9 cellular contexts compared by ENCODE assay signal in the genomic region with DNA sequence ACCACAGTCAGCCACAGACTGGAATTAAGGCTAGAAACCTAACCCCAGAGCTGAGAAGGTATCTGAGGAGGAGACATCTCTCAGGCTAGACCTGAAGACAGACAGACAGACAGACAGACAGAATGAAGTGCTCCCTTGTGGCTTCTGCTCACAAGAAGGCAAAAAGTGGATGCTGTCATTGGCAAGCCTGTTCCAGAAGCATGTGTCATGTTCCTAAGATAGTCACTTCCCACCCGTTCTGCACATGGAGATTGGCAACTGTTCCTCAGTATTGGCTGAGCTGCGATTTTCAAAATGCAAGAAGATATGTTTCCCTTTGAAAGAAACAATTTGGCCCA.
DNase-seq lines count a peak whose midpoint lies in the region; ATAC-seq and TF ChIP-seq lines count a peak whose summit lies in the region.
"Had no signal": no experiment of that assay in that cellular context is flagged by ENCODE, and none has a peak within 500 bp of the region (broad histone marks: within the 10 kb centered on the region; RNA-seq: fewer than 3 reads in every experiment).

No MANE protein-coding gene starts in this region.

- H3K4me1 ChIP-seq in mesenchymal stem cell (ENCODE audit: control insufficient read depth, insufficient read depth, low read depth, low read length) = peaks cover 12% of the 10 kb centered on the region

- peak overlapping the region; percentile 55 for H3K27ac ChIP-seq in mesenchymal stem cell (ENCODE audit: low read length, poor library complexity, severe bottlenecking)

- H4K91ac ChIP-seq in mesenchymal stem cell (ENCODE audit: low read length) = no peak overlapping the region

- H3K9me3 ChIP-seq in MG63 = no peaks in the 10 kb centered on the region
- H3K9me3 ChIP-seq in mesenchymal stem cell (ENCODE audit: control insufficient read depth, low read length) = no peaks in the 10 kb centered on the region

- no peak overlapping the region for H2BK15ac ChIP-seq in mesenchymal stem cell (ENCODE audit: low read depth, poor library complexity, severe bottlenecking)

- H3K14ac ChIP-seq in mesenchymal stem cell (ENCODE audit: low read length in 2 of 2) = no peak overlapping the region

- peaks cover 5% of the 10 kb centered on the region for H3K79me1 ChIP-seq in mesenchymal stem cell (replicated peaks; ENCODE audit: low read length, poor library complexity, severe bottlenecking)

- TF ChIP-seq CTCF in epithelial cell of esophagus (IDR thresholded peaks at IDR 0.05; ENCODE audit: insufficient read depth, low read depth, low read length, missing control alignments) = no peak

- no peak overlapping the region for H3K4me3 ChIP-seq in MG63
- no peak overlapping the region for H3K4me3 ChIP-seq in epithelial cell of esophagus (ENCODE audit: low read length)
- peak overlapping the region in 1 of 2 experiments; percentile 6 for H3K4me3 ChIP-seq in mesenchymal stem cell (ENCODE audit: insufficient read depth in 1 of 2, low read depth in 1 of 2, low read length in 2 of 2)

- H2BK12ac ChIP-seq in mesenchymal stem cell (ENCODE audit: low read length in 2 of 2) = no peak overlapping the region

- H3K23ac ChIP-seq in mesenchymal stem cell (ENCODE audit: low read length in 2 of 2) = no peak overlapping the region

- WGBS in mesenchymal stem cell = 84% methylated on average over 2 of the region's 2 CpGs

- no peak overlapping the region for H2BK120ac ChIP-seq in mesenchymal stem cell (ENCODE audit: low read depth, low read length)

- DNase-seq in AG08396 (ENCODE audit: low spot score) (peak; percentile 42), MG63 (peak; percentile 75), epithelial cell of esophagus (ENCODE audit: low read depth) (peak; percentile 38), mesenchymal stem cell (peak; percentile 54), SHP77 treated with DMSO at 0.1 percent for 48 hours (lab: John Stamatoyannopoulos, UW) (no peak), NCI-H510A (lab: John Stamatoyannopoulos, UW) (no peak)
- DNase-seq: T-helper 17 cell had no signal

- no peak overlapping the region for H3K4me2 ChIP-seq in mesenchymal stem cell (ENCODE audit: low read length, poor library complexity, severe bottlenecking)

- H2BK5ac ChIP-seq in mesenchymal stem cell (ENCODE audit: low read depth, low read length, poor library complexity, severe bottlenecking) = no peak overlapping the region

- no peak overlapping the region for H3K9ac ChIP-seq in mesenchymal stem cell (ENCODE audit: low read length)

- peak overlapping the region; percentile 29 for H2AK5ac ChIP-seq in mesenchymal stem cell (ENCODE audit: low read length, severe bottlenecking)

- ATAC-seq in GM21528 (IDR thresholded peaks at IDR 0.05; ENCODE audit: low FRiP score, unreplicated experiment) (no peak), HG03439 (IDR thresholded peaks at IDR 0.05; ENCODE audit: unreplicated experiment) (no peak)
- ATAC-seq: T-helper 17 cell had no signal

- H2AFZ ChIP-seq in mesenchymal stem cell (ENCODE audit: low read depth, low read length) = no peak overlapping the region

- no peaks in the 10 kb centered on the region for H3K36me3 ChIP-seq in MG63
- H3K36me3 ChIP-seq in mesenchymal stem cell (ENCODE audit: control insufficient read depth in 1 of 2, insufficient read depth in 2 of 2, low read depth in 1 of 2, low read length in 2 of 2) = peaks cover 0 to 12% of the 10 kb centered on the region in 2 experiments

- no peak overlapping the region for H4K8ac ChIP-seq in mesenchymal stem cell (ENCODE audit: low read length)

- H3K4ac ChIP-seq in mesenchymal stem cell (ENCODE audit: low read depth in 1 of 2, low read length in 2 of 2) = no peak overlapping the region

- no peaks in the 10 kb centered on the region for H3K27me3 ChIP-seq in MG63
- no peaks in the 10 kb centered on the region for H3K27me3 ChIP-seq in mesenchymal stem cell (ENCODE audit: control insufficient read depth in 1 of 2, insufficient read depth in 1 of 2, low read length in 2 of 2)

- H3K18ac ChIP-seq in mesenchymal stem cell (ENCODE audit: low read depth in 1 of 2, low read length in 2 of 2) = no peak overlapping the region

Comparison
In these comparisons a context has a peak if more than half of its experiments do, and no peak if none do; other contexts are left out.
1. DNase-seq: peak in AG08396 (single experiment), MG63 (single experiment), epithelial cell of esophagus (single experiment) and mesenchymal stem cell (single experiment); none in SHP77 treated with DMSO at 0.1 percent for 48 hours (single experiment) and NCI-H510A (single experiment).